24 cellular contexts compared by ENCODE assay signal in the genomic region with DNA sequence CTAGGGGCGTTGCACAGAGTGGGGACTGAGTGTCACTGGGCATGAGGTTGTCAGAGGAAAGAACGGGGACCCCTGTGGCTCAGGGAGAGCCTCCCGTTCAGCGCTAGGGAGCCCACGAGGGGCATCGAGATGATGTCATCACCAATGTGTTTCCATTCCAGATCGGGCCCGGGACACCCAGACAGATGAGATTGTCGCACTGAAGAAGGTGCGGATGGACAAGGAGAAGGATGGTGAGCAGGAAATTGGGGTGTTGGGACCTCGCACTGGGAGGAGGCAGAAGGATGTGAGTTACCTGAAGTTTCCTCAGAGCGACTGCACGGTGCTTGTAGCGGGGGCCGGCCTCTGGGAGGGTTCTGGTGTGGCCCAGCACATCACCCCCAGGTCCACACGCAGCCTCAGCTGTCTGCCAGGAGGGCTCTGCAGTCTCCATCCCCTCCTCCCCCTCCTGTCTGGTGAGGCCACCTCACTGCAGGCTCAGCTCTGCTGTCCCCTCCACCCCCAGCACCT. TPM values are rescaled to one million over a fixed set of nuclear protein-coding genes. Genes with fewer than 3 reads are reported as not detected.
DNase-seq lines count a peak whose midpoint lies in the region; ATAC-seq and TF ChIP-seq lines count a peak whose summit lies in the region.
"Had no signal": no experiment of that assay in that cellular context is flagged by ENCODE, and none has a peak within 500 bp of the region (broad histone marks: within the 10 kb centered on the region; RNA-seq: fewer than 3 reads in every experiment).

No MANE protein-coding gene starts in this region.

- H3K36me3 ChIP-seq in BE2C, result peaks cover 32% of the 10 kb centered on the region

- H3K27me3 ChIP-seq in BE2C, result no peaks in the 10 kb centered on the region
- H3K27me3 ChIP-seq: cardiac muscle cell, gastroesophageal sphincter, pancreas, testis had no signal

- no peaks in the 10 kb centered on the region for H3K9me3 ChIP-seq in BE2C
- H3K9me3 ChIP-seq: gastroesophageal sphincter, pancreas, testis had no signal

- DNase-seq in Right ventricle myocardium inferior (ENCODE audit: missing footprints) (peak; percentile 28), Right ventricle myocardium superior (no peak), epidermal melanocyte (ENCODE audit: insufficient read length, low spot score) (peak; percentile 5), BE2C (no peak)
- DNase-seq: activated CD4-positive, alpha-beta T cell treated with anti-CD3 and anti-CD28 coated beads, Interleukin-2, amount 50 U/mL, for 4 hours; anterior cingulate cortex; CD8-positive, alpha-beta memory T cell; hypothalamus; NCI-H146; NCI-H510A treated with DMSO at 0.1 percent for 48 hours; PC-3; SHP77; stimulated activated CD4-positive, alpha-beta T cell treated with anti-CD3 and anti-CD28 coated beads, Interleukin-2, amount 100 ng/mL, for 48 hours; stimulated activated naive B cell treated with anti-CD40 and anti-IgM and Interleukin-4, amounts not matched to agents 10 μg/mL and 1 μg/mL and 100 μg/mL, for 72 hours; T1000; testis had no signal

- no peak overlapping the region for H3K4me3 ChIP-seq in BE2C (ENCODE audit: low read depth, low read length)
- H3K4me3 ChIP-seq: A549, cardiac muscle cell, gastroesophageal sphincter, HAP-1, pancreas, testis had no signal

- intact Hi-C loops in Right ventricle myocardium inferior (cut with DNase I), result no loop called here
- intact Hi-C loops in Right ventricle myocardium superior (cut with DNase I), result no loop called here

- H3K4me1 ChIP-seq in BE2C, result no peaks in the 10 kb centered on the region; the same call in 1 of the 2 replicates

- no peak for TF ChIP-seq CTCF in BE2C (IDR thresholded peaks at IDR 0.05; ENCODE audit: low read depth, low read length)

- ATAC-seq in Right ventricle myocardium inferior (no peak), Right ventricle myocardium superior (ENCODE audit: poor library complexity) (no peak)
- ATAC-seq: A549; activated naive CD4-positive, alpha-beta T cell treated with anti-CD3 and anti-CD28 coated beads, Interleukin-2, amount 50 U/mL, for 72 hours; activated T-helper 17 cell treated with anti-CD3 and anti-CD28 coated beads, Interleukin-2, amount 50 U/mL, for 72 hours; gastroesophageal sphincter; pancreas; PC-3; stimulated activated naive B cell treated with anti-CD40 and anti-IgM and Interleukin-4, amounts not matched to agents 10 μg/mL and 1 μg/mL and 100 μg/mL, for 72 hours; WTC11 had no signal

RNA-seq across cellular contexts. Expression of a gene that starts 4.0 kb away (rescaled TPM):
- 21.9 TPM for total RNA-seq in Right ventricle myocardium inferior
- 20.7 TPM for total RNA-seq in Right ventricle myocardium superior
- 147 TPM for polyA plus RNA-seq in BE2C (2012; ENCODE audit: insufficient read depth, insufficient read length, low read depth)

RNA-seq across cellular contexts. Expression of a gene that starts 11.1 kb away (rescaled TPM):
- 3.4 TPM for total RNA-seq in Right ventricle myocardium inferior
- total RNA-seq in Right ventricle myocardium superior, result 4.1 TPM
- 16.8 TPM for polyA plus RNA-seq in BE2C (2012; ENCODE audit: insufficient read depth, insufficient read length, low read depth)

RNA-seq across cellular contexts. Expression of a gene that starts 30.3 kb away (rescaled TPM):
- total RNA-seq in Right ventricle myocardium inferior (11.1 TPM), Right ventricle myocardium superior (11.2 TPM)
- polyA plus RNA-seq in BE2C (2012; ENCODE audit: insufficient read depth, insufficient read length, low read depth), result 26.0 TPM

RNA-seq across cellular contexts. Expression of a gene that starts 30.9 kb away (rescaled TPM):
- total RNA-seq in Right ventricle myocardium inferior, result 10.6 TPM
- 10.2 TPM for total RNA-seq in Right ventricle myocardium superior
- polyA plus RNA-seq in BE2C (2012; ENCODE audit: insufficient read depth, insufficient read length, low read depth), result 73.7 TPM

RNA-seq across cellular contexts. Expression of a gene that starts 32.8 kb away (rescaled TPM):
- total RNA-seq in Right ventricle myocardium inferior (1.6 TPM), Right ventricle myocardium superior (1.9 TPM)
- polyA plus RNA-seq in BE2C (2012; ENCODE audit: insufficient read depth, insufficient read length, low read depth), result 6.1 TPM

Comparison
In these comparisons a context has a peak if more than half of its experiments do, and no peak if none do; other contexts are left out.
1. DNase-seq: peak in Right ventricle myocardium inferior (single experiment) and epidermal melanocyte (single experiment); none in Right ventricle myocardium superior (single experiment) and BE2C (single experiment).